8 cellular contexts compared by ENCODE assay signal in the genomic region with DNA sequence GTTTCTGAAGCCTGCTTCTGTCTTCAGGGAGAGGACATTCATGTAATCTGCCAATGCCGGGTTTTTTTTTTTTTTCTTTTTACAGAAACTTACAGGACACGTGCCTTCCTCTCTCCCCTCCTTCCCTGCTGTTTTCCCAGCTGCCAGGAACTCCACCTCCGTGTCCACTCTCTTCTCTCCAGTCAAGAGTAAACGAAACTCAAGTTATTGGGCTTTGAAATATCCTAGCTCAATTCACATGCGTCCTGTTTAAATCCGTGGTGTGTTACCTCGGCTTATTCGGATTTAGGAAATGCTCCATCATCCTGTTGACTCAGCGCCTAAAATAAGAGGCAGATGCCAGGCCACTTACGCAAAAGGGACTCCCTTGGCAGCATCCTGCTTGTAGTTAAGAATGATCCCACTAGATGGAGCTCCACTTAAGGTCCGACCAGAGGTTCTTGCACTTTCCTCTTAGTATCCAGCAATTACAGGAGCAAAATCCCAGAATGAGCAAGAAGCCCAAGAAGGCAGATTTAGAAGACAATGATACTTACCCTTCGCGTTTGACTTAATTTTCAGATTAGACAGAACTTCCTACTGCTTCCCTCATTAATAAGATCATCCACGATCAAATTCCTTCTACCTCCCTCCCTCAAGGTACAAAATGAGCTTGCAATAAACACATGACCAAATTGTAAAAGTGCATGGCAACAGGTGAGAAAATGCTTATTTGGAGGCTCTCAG.
DNase-seq lines count a peak whose midpoint lies in the region; ATAC-seq and TF ChIP-seq lines count a peak whose summit lies in the region.

No MANE protein-coding gene starts in this region.

- H3K27me3 ChIP-seq in GM06990 (replicated peaks; ENCODE audit: control insufficient read depth, insufficient read depth, low read length) (no peaks in the 10 kb centered on the region), kidney epithelial cell (ENCODE audit: control insufficient read depth, insufficient read depth, low read length) (no peaks in the 10 kb centered on the region)

- DNase-seq in GM06990 (ENCODE audit: extremely low read depth, insufficient read length) (no peak), NCI-H524 (lab: John Stamatoyannopoulos, UW) (peak; percentile 90 to 95), dedifferentiated amniotic fluid mesenchymal stem cell (ENCODE audit: extremely low spot score) (peak; percentile 98), kidney epithelial cell (ENCODE audit: low read depth) (peak; percentile 78), cortex of kidney (lab: John Stamatoyannopoulos, UW) (no peak)
- DNase-seq in activated CD4-positive, alpha-beta T cell treated with anti-CD3 and anti-CD28 coated beads for 48 hours = peak; percentile 65
- peak; percentile 30 to 85 (median 43) for DNase-seq in stimulated activated CD4-positive, alpha-beta T cell treated with anti-CD3 and anti-CD28 coated beads, Interleukin-12 subunit alpha, Interleukin-12 subunit beta, amount 100 ng/mL, for 48 hours (ENCODE audit: low read depth in 2 of 3, low spot score in 1 of 3)

- peak; percentile 79 for TF ChIP-seq CTCF in GM06990 (IDR thresholded peaks at IDR 0.05; ENCODE audit: insufficient read depth, low read length, poor library complexity, severe bottlenecking)
- TF ChIP-seq CTCF in kidney epithelial cell (IDR thresholded peaks at IDR 0.05; ENCODE audit: insufficient read depth, low read length, poor library complexity, severe bottlenecking) = peak; percentile 81

- H3K36me3 ChIP-seq in GM06990 (ENCODE audit: control insufficient read depth, insufficient read depth, low read length) (no peaks in the 10 kb centered on the region), kidney epithelial cell (ENCODE audit: control insufficient read depth, insufficient read depth, low read length) (no peaks in the 10 kb centered on the region)

- H3K4me3 ChIP-seq in GM06990 (replicated peaks; ENCODE audit: low read depth, low read length) = no peak overlapping the region
- H3K4me3 ChIP-seq in kidney epithelial cell (ENCODE audit: low read depth, low read length) = peak overlapping the region; percentile 13

- peak; percentile 58 for ATAC-seq in HG03469 (IDR thresholded peaks at IDR 0.05; ENCODE audit: unreplicated experiment)

Comparison
In these comparisons a context has a peak if more than half of its experiments do, and no peak if none do; other contexts are left out.
1. DNase-seq: peak in NCI-H524 (2 of 2), activated CD4-positive, alpha-beta T cell treated with anti-CD3 and anti-CD28 coated beads for 48 hours (single experiment), dedifferentiated amniotic fluid mesenchymal stem cell (single experiment), kidney epithelial cell (single experiment) and stimulated activated CD4-positive, alpha-beta T cell treated with anti-CD3 and anti-CD28 coated beads, Interleukin-12 subunit alpha, Interleukin-12 subunit beta, amount 100 ng/mL, for 48 hours (3 of 3); none in GM06990 (single experiment) and cortex of kidney (single experiment).